2 cellular contexts compared by ENCODE assay signal in the genomic region with DNA sequence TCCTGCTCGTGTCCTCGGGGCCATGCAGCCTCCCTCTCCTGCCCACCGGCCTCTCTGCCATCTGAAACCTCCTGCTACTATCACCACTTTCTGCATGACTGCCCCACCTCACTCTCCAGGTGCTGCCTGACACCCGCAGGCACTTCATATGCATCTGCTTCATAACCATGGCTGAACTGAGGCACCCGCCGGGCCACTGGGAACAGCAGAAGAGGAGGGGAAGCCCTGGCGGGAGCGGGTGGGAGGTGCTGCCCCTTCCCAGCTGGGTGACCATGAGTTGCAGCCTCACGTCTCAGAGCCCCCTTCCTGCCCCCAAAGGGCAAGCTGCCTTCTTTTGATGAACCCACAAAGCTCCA.
TF ChIP-seq lines count a peak whose summit lies in the region.

No MANE protein-coding gene starts in this region.

TF ChIP-seq in SK-N-SH, 30 proteins besides CTCF, POLR2A, EP300 and RAD21 (continued from another document):
- TF ChIP-seq IRF3 (IDR thresholded peaks at IDR 0.05; ENCODE audit: low read depth, low read length) (no peak), NFIC (IDR thresholded peaks at IDR 0.05; ENCODE audit: borderline replicate concordance) (no peak), GATA2 (CRISPR knock-in tag; IDR thresholded peaks at IDR 0.05) (no peak), ELF1 (IDR thresholded peaks at IDR 0.05) (no peak), TCF12 (IDR thresholded peaks at IDR 0.05) (no peak), FOXM1 (IDR thresholded peaks at IDR 0.05; ENCODE audit: low read depth) (no peak), SMC3 (IDR thresholded peaks at IDR 0.05; ENCODE audit: low read depth, low read length) (no peak), GABPA (IDR thresholded peaks at IDR 0.05; ENCODE audit: low read depth) (no peak), RXRA (IDR thresholded peaks at IDR 0.05; ENCODE audit: borderline replicate concordance, low read depth) (no peak), SIN3A (IDR thresholded peaks at IDR 0.05; ENCODE audit: borderline replicate concordance, low read depth, low read length) (no peak)
- TF ChIP-seq, protein P1, sequence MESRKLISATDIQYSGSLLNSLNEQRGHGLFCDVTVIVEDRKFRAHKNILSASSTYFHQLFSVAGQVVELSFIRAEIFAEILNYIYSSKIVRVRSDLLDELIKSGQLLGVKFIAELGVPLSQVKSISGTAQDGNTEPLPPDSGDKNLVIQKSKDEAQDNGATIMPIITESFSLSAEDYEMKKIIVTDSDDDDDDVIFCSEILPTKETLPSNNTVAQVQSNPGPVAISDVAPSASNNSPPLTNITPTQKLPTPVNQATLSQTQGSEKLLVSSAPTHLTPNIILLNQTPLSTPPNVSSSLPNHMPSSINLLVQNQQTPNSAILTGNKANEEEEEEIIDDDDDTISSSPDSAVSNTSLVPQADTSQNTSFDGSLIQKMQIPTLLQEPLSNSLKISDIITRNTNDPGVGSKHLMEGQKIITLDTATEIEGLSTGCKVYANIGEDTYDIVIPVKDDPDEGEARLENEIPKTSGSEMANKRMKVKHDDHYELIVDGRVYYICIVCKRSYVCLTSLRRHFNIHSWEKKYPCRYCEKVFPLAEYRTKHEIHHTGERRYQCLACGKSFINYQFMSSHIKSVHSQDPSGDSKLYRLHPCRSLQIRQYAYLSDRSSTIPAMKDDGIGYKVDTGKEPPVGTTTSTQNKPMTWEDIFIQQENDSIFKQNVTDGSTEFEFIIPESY (IDR thresholded peaks at IDR 0.05; ENCODE audit: borderline replicate concordance, low read depth) = no peak
TF ChIP-seq in SK-N-SH: peak in this region for 0.

TF ChIP-seq in SK-N-SH treated with all-trans-retinoic acid at 6 μM for 48 hours, 23 proteins besides CTCF, POLR2A, EP300 and RAD21 (continued from another document):
- TF ChIP-seq, protein P2, sequence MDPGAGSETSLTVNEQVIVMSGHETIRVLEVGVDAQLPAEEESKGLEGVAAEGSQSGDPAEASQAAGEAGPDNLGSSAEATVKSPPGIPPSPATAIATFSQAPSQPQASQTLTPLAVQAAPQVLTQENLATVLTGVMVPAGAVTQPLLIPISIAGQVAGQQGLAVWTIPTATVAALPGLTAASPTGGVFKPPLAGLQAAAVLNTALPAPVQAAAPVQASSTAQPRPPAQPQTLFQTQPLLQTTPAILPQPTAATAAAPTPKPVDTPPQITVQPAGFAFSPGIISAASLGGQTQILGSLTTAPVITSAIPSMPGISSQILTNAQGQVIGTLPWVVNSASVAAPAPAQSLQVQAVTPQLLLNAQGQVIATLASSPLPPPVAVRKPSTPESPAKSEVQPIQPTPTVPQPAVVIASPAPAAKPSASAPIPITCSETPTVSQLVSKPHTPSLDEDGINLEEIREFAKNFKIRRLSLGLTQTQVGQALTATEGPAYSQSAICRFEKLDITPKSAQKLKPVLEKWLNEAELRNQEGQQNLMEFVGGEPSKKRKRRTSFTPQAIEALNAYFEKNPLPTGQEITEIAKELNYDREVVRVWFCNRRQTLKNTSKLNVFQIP (CRISPR knock-in tag; IDR thresholded peaks at IDR 0.05; ENCODE audit: borderline replicate concordance, low read depth) = no peak
- no peak for TF ChIP-seq RARB (CRISPR knock-in tag; IDR thresholded peaks at IDR 0.05)
- no peak for TF ChIP-seq CSRNP3 (CRISPR knock-in tag; IDR thresholded peaks at IDR 0.05)
- TF ChIP-seq ISL1 (CRISPR knock-in tag; IDR thresholded peaks at IDR 0.05) = no peak
- TF ChIP-seq ZFP30 (CRISPR knock-in tag; IDR thresholded peaks at IDR 0.05) = no peak
- no peak for TF ChIP-seq ZFP3 (CRISPR knock-in tag; IDR thresholded peaks at IDR 0.05)
- no peak for TF ChIP-seq ZNF70 (CRISPR knock-in tag; IDR thresholded peaks at IDR 0.05)
- TF ChIP-seq, protein P3, sequence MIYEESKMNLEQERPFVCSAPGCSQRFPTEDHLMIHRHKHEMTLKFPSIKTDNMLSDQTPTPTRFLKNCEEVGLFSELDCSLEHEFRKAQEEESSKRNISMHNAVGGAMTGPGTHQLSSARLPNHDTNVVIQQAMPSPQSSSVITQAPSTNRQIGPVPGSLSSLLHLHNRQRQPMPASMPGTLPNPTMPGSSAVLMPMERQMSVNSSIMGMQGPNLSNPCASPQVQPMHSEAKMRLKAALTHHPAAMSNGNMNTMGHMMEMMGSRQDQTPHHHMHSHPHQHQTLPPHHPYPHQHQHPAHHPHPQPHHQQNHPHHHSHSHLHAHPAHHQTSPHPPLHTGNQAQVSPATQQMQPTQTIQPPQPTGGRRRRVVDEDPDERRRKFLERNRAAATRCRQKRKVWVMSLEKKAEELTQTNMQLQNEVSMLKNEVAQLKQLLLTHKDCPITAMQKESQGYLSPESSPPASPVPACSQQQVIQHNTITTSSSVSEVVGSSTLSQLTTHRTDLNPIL (CRISPR knock-in tag; IDR thresholded peaks at IDR 0.05; ENCODE audit: low read depth) = no peak
- TF ChIP-seq ZC3H10 (CRISPR knock-in tag; IDR thresholded peaks at IDR 0.05) = no peak
- TF ChIP-seq CSDC2 (CRISPR knock-in tag; IDR thresholded peaks at IDR 0.05) = no peak
- no peak for TF ChIP-seq TCF4 (CRISPR knock-in tag; IDR thresholded peaks at IDR 0.05; ENCODE audit: borderline replicate concordance)
- no peak for TF ChIP-seq SNAI2 (CRISPR knock-in tag; IDR thresholded peaks at IDR 0.05)
- TF ChIP-seq TOX (CRISPR knock-in tag; IDR thresholded peaks at IDR 0.05; ENCODE audit: borderline replicate concordance) = no peak
- no peak for TF ChIP-seq ZNF565 (CRISPR knock-in tag; conservative IDR thresholded peaks at IDR 0.05; ENCODE audit: low read depth)
- no peak for TF ChIP-seq GLIS3 (CRISPR knock-in tag; IDR thresholded peaks at IDR 0.05)
- no peak for TF ChIP-seq ESRRG (CRISPR knock-in tag; IDR thresholded peaks at IDR 0.05)
- no peak for TF ChIP-seq BACH2 (CRISPR knock-in tag; IDR thresholded peaks at IDR 0.05; ENCODE audit: borderline replicate concordance)
- TF ChIP-seq OSR1 (CRISPR knock-in tag; IDR thresholded peaks at IDR 0.05) = no peak
